In the genomic region with DNA sequence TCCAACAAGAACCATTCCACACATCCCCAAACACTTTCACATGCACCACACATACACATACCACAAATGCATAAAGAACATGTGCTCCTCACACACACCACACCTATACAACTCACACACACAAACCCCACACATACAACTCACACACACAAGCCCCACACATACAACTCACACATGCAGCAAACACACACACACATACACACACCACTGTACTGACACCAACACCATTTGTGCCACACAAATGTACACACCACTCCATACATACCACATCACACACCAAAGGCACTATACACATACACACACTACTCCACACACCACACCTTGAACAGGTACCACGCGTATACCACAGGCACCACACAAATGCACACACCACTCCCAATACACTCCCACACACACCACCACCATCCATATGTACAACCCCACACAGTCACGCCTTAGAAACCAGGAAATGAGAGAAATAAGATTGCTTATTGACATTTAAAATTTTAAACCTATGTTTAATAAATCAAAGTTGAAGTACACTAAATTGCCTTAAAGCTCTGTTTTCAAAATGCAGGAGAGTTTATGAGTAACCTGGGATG, we compare ENCODE assay signal across 24 cellular contexts.
"Had no signal": no experiment of that assay in that cellular context is flagged by ENCODE, and none has a peak within 500 bp of the region (broad histone marks: within the 10 kb centered on the region; RNA-seq: fewer than 3 reads in every experiment).

No MANE protein-coding gene starts in this region.

- H3K27me3 Mint-ChIP-seq: progenitor cell of endocrine pancreas; stimulated activated memory B cell treated with anti-CD40 and anti-IgM and Interleukin-4, amounts not matched to agents 10 μg/mL and 1 μg/mL and 100 μg/mL, for 72 hours had no signal

- H3K4me3 Mint-ChIP-seq: natural killer cell; neural crest cell; stimulated activated memory B cell treated with anti-CD40 and anti-IgM and Interleukin-4, amounts not matched to agents 10 μg/mL and 1 μg/mL and 100 μg/mL, for 72 hours had no signal

- H3K9me3 ChIP-seq: left ventricle myocardium inferior, lower lobe of right lung, testis, tibial artery, upper lobe of left lung, uterus had no signal

- H3K4me1 ChIP-seq: left ventricle myocardium inferior, lower lobe of right lung, parathyroid adenoma, testis, tibial artery, upper lobe of left lung, uterus had no signal

- DNase-seq: cortex of kidney; dorsolateral prefrontal cortex; effector CD4-positive, alpha-beta T cell; hypothalamus; left cardiac atrium; left ventricle myocardium inferior; lower lobe of right lung; natural killer cell; stimulated activated CD4-positive, alpha-beta T cell treated with anti-CD3 and anti-CD28 coated beads, Interleukin-12 subunit alpha, Interleukin-12 subunit beta, amount 100 ng/mL, for 4 hours; stimulated activated CD4-positive, alpha-beta T cell treated with anti-CD3 and anti-CD28 coated beads, Interleukin-1b, Interleukin-23, amount 100 ng/mL, for 48 hours; stimulated activated CD4-positive, alpha-beta T cell treated with anti-CD3 and anti-CD28 coated beads, Interleukin-4, amount 100 ng/mL, for 24 hours; stimulated activated naive CD8-positive, alpha-beta T cell treated with anti-CD3 and anti-CD28 coated beads, Interleukin-15, Interleukin-2, amounts not matched to agents 100 U/mL and 50 U/mL, for 24 hours; substantia nigra; testis; tibial artery; upper lobe of left lung; uterus had no signal

- H2AFZ ChIP-seq: parathyroid adenoma had no signal

- H3K79me2 ChIP-seq: parathyroid adenoma had no signal

- H3K27ac Mint-ChIP-seq: natural killer cell; progenitor cell of endocrine pancreas; stimulated activated memory B cell treated with anti-CD40 and anti-IgM and Interleukin-4, amounts not matched to agents 10 μg/mL and 1 μg/mL and 100 μg/mL, for 72 hours had no signal

- H3K36me3 ChIP-seq: left ventricle myocardium inferior, lower lobe of right lung, tibial artery, upper lobe of left lung, uterus had no signal

- H3K4me3 ChIP-seq: dorsolateral prefrontal cortex, left ventricle myocardium inferior, lower lobe of right lung, smooth muscle cell, testis, tibial artery, upper lobe of left lung, uterus had no signal

- H3K4me2 ChIP-seq: smooth muscle cell had no signal

- FAIRE-seq: frontal cortex had no signal

- H3K9me3 Mint-ChIP-seq: natural killer cell; neural crest cell; stimulated activated memory B cell treated with anti-CD40 and anti-IgM and Interleukin-4, amounts not matched to agents 10 μg/mL and 1 μg/mL and 100 μg/mL, for 72 hours had no signal

- ATAC-seq: left cardiac atrium; lower lobe of right lung; sciatic nerve; stimulated activated memory B cell treated with anti-CD40 and anti-IgM and Interleukin-4, amounts not matched to agents 10 μg/mL and 1 μg/mL and 100 μg/mL, for 72 hours; stimulated activated naive CD8-positive, alpha-beta T cell treated with anti-CD3 and anti-CD28 coated beads, Interleukin-15, Interleukin-2, amounts not matched to agents 100 U/mL and 50 U/mL, for 24 hours had no signal

- H3K4me1 Mint-ChIP-seq: natural killer cell; neural crest cell; stimulated activated memory B cell treated with anti-CD40 and anti-IgM and Interleukin-4, amounts not matched to agents 10 μg/mL and 1 μg/mL and 100 μg/mL, for 72 hours had no signal

- H3K9ac ChIP-seq: parathyroid adenoma had no signal

- H3K36me3 Mint-ChIP-seq: natural killer cell; stimulated activated memory B cell treated with anti-CD40 and anti-IgM and Interleukin-4, amounts not matched to agents 10 μg/mL and 1 μg/mL and 100 μg/mL, for 72 hours had no signal

- H3K27me3 ChIP-seq: dorsolateral prefrontal cortex, testis, tibial artery, upper lobe of left lung, uterus had no signal

- H3K27ac ChIP-seq: dorsolateral prefrontal cortex, left ventricle myocardium inferior, lower lobe of right lung, parathyroid adenoma, testis, tibial artery, upper lobe of left lung, uterus had no signal
